In the genomic region with DNA sequence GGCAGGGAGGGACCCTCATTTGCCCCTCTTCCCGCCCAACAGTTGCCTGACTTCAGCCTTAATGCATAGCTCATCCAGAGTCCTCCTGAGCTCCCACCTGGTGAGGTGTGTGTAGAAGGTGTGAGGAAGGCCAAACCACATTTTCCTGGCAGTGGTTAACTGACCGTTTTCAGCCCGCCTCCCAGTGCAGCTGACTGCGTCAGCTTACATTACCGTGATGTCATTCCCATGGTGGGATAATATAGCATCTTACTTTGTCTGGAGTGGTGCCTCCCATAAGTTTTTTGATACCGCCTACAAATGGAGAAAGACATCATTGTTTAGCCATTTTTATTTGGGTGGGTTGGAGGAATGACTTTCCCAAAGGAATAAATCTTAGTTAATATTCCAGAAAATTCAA, we compare ENCODE assay signal across 27 cellular contexts.
A peak's percentile ranks its signal among the peaks of the same experiment; 100 is the strongest.
DNase-seq lines count a peak whose midpoint lies in the region; ATAC-seq, FAIRE-seq and TF ChIP-seq lines count a peak whose summit lies in the region.
"Had no signal": no experiment of that assay in that cellular context is flagged by ENCODE, and none has a peak within 500 bp of the region (broad histone marks: within the 10 kb centered on the region; RNA-seq: fewer than 3 reads in every experiment).

No MANE protein-coding gene starts in this region.

- H3K36me3 ChIP-seq in DOHH2 (ENCODE audit: control insufficient read depth, low read length), result peaks cover 84% of the 10 kb centered on the region
- peaks cover 36% of the 10 kb centered on the region for H3K36me3 ChIP-seq in OCI-LY1 (ENCODE audit: insufficient read depth, low read length)
- H3K36me3 ChIP-seq in bronchial epithelial cell (ENCODE audit: control insufficient read depth, insufficient read depth, low read length), result peaks cover 1% of the 10 kb centered on the region
- peaks cover 19% of the 10 kb centered on the region for H3K36me3 ChIP-seq in PC-9 (ENCODE audit: low read depth)
- H3K36me3 ChIP-seq: BE2C had no signal

- no peak for ATAC-seq in GM19452 (IDR thresholded peaks at IDR 0.05; ENCODE audit: unreplicated experiment)
- ATAC-seq: GM23338, PC-3, SK-N-SH treated with all-trans-retinoic acid at 6 μM for 48 hours, T-cell had no signal

- DNase-seq in bronchial epithelial cell (ENCODE audit: low read depth) (no peak), retinal pigment epithelial cell (ENCODE audit: low read depth) (no peak), PC-9 (no peak), mesothelial cell of epicardium (ENCODE audit: low spot score in 2 of 2, unreplicated experiment in 2 of 2) (no peak)
- no peak for DNase-seq in activated CD8-positive, alpha-beta memory T cell treated with anti-CD3 and anti-CD28 coated beads for 24 hours
- DNase-seq: BE2C; CD4-positive, CD25-positive, alpha-beta regulatory T cell; DND-41; HCEC 1CT; IMR-90; NCI-H1694 treated with DMSO at 0.1 percent for 48 hours; NCI-H2081 treated with DMSO at 0.1 percent for 48 hours; NCI-H2171 treated with DMSO at 0.1 percent for 48 hours; NCI-H446; NCI-H526; PC-3; RPMI8226; T-cell had no signal

- peak overlapping the region; percentile 22; the same call in 1 of the 2 replicates for H3K9ac ChIP-seq in OCI-LY1 (ENCODE audit: low read length)
- H3K9ac ChIP-seq: KMS-11 had no signal

- H3K4me3 Mint-ChIP-seq in mesothelial cell of epicardium, result no peak overlapping the region
- H3K4me3 Mint-ChIP-seq: GM23338, T-cell had no signal

- peaks cover 4% of the 10 kb centered on the region; the same call in 1 of the 2 replicates for H4K20me1 ChIP-seq in DOHH2 (ENCODE audit: control insufficient read depth, insufficient read depth, low read depth, low read length)
- H4K20me1 ChIP-seq in OCI-LY1 (ENCODE audit: insufficient read depth, low read length), result no peaks in the 10 kb centered on the region
- peaks cover 4% of the 10 kb centered on the region; the same call in 1 of the 2 replicates for H4K20me1 ChIP-seq in PC-9 (ENCODE audit: insufficient read depth)

- H3K9me3 Mint-ChIP-seq in mesothelial cell of epicardium, result no peaks in the 10 kb centered on the region
- H3K9me3 Mint-ChIP-seq: GM23338, T-cell had no signal

- no TSS peak for BruUV-seq in PC-9 (replicated peaks; lab: Mats Ljungman, UMichigan)

- peaks cover 9% of the 10 kb centered on the region; the same call in 1 of the 2 replicates for H3F3A ChIP-seq in DOHH2 (ENCODE audit: control insufficient read depth, insufficient read depth)
- no peaks in the 10 kb centered on the region for H3F3A ChIP-seq in OCI-LY1 (ENCODE audit: insufficient read depth, low read length)
- H3F3A ChIP-seq in PC-9 (ENCODE audit: insufficient read depth, low read depth), result peaks cover 5% of the 10 kb centered on the region; the same call in 1 of the 2 replicates

- CTCF ChIA-PET in PC-9 (lab: Charles Lee), result no interaction called here

- H3K9me2 ChIP-seq in DOHH2 (replicated peaks; ENCODE audit: control insufficient read depth, low read length) (no peaks in the 10 kb centered on the region), OCI-LY1 (ENCODE audit: low read depth, low read length) (no peaks in the 10 kb centered on the region), PC-9 (ENCODE audit: insufficient read depth) (no peaks in the 10 kb centered on the region)

- peak overlapping the region; percentile 65 for H3K4me2 ChIP-seq in DOHH2 (ENCODE audit: low read length)
- H3K4me2 ChIP-seq in OCI-LY1 (ENCODE audit: low read length), result peak overlapping the region; percentile 52; the same call in 1 of the 2 replicates
- H3K4me2 ChIP-seq in PC-9, result no peak overlapping the region
- H3K4me2 ChIP-seq: GM23338, KMS-11 had no signal

- H3K79me2 ChIP-seq in DOHH2 (ENCODE audit: control insufficient read depth, low read length) (peaks cover 99% of the 10 kb centered on the region), OCI-LY1 (ENCODE audit: insufficient read depth, low read length) (peaks cover 98% of the 10 kb centered on the region), PC-9 (ENCODE audit: low read depth) (peaks cover 89% of the 10 kb centered on the region)

- no peaks in the 10 kb centered on the region for H3K4me1 Mint-ChIP-seq in mesothelial cell of epicardium

- peaks cover 6% of the 10 kb centered on the region for H3K27me3 Mint-ChIP-seq in mesothelial cell of epicardium (ENCODE audit: low read depth)
- H3K27me3 Mint-ChIP-seq: CD4-positive, CD25-positive, alpha-beta regulatory T cell had no signal

- peak overlapping the region; percentile 48 for H3K4me3 ChIP-seq in DOHH2 (ENCODE audit: low read length)
- H3K4me3 ChIP-seq in OCI-LY1 (ENCODE audit: low read depth, low read length, poor library complexity, severe bottlenecking), result peak overlapping the region; percentile 7
- H3K4me3 ChIP-seq in bronchial epithelial cell (ENCODE audit: low read depth, low read length), result no peak overlapping the region
- H3K4me3 ChIP-seq in retinal pigment epithelial cell (ENCODE audit: low read length), result no peak overlapping the region
- no peak overlapping the region for H3K4me3 ChIP-seq in PC-9
- H3K4me3 ChIP-seq: GM23338 had no signal

- H3K4me1 ChIP-seq in DOHH2 (ENCODE audit: control insufficient read depth, low read length) (peaks cover 81% of the 10 kb centered on the region), OCI-LY1 (ENCODE audit: insufficient read depth, low read length, severe bottlenecking) (peaks cover 70% of the 10 kb centered on the region), PC-9 (replicated peaks; ENCODE audit: insufficient read depth) (peaks cover 22% of the 10 kb centered on the region)
- H3K4me1 ChIP-seq: BE2C had no signal

- no peaks in the 10 kb centered on the region for H3K36me3 Mint-ChIP-seq in mesothelial cell of epicardium

- H2AFZ ChIP-seq in OCI-LY1 (ENCODE audit: low read length), result no peak overlapping the region
- no peak overlapping the region for H2AFZ ChIP-seq in PC-9
- H2AFZ ChIP-seq: GM23338 had no signal

- H3K27me3 ChIP-seq in DOHH2 (ENCODE audit: control insufficient read depth, low read length) (no peaks in the 10 kb centered on the region), OCI-LY1 (ENCODE audit: insufficient read depth, low read length) (no peaks in the 10 kb centered on the region), bronchial epithelial cell (ENCODE audit: control insufficient read depth, insufficient read depth, low read length) (no peaks in the 10 kb centered on the region), PC-9 (ENCODE audit: insufficient read depth, low read depth) (no peaks in the 10 kb centered on the region)

- no peak overlapping the region for H3K27ac Mint-ChIP-seq in mesothelial cell of epicardium
- H3K27ac Mint-ChIP-seq: GM23338, T-cell had no signal

- peak; percentile 7 for FAIRE-seq in bronchial epithelial cell (lab: Jason Lieb, UNC)
- FAIRE-seq: A204.1, G401.6, HTR-8/SVneo had no signal

- POLR2A ChIA-PET in PC-9 (lab: Charles Lee; ENCODE audit: unreplicated experiment), result no interaction called here

- intact Hi-C loops in PC-9 (cut with micrococcal nuclease; ENCODE audit: unreplicated experiment), result no loop called here

- H3K27ac ChIP-seq in DOHH2 (ENCODE audit: low read depth, low read length) (peak overlapping the region; percentile 66), OCI-LY1 (ENCODE audit: low read depth, low read length, poor library complexity, severe bottlenecking) (peak overlapping the region; percentile 82), PC-9 (no peak overlapping the region)
- H3K27ac ChIP-seq: KMS-11 had no signal

- no peak for TF ChIP-seq CTCF in DOHH2 (IDR thresholded peaks at IDR 0.05; ENCODE audit: low read depth, low read length, poor library complexity, severe bottlenecking)
- no peak for TF ChIP-seq CTCF in OCI-LY1 (IDR thresholded peaks at IDR 0.05; ENCODE audit: low read length)
- TF ChIP-seq CTCF in bronchial epithelial cell (IDR thresholded peaks at IDR 0.05; ENCODE audit: insufficient read depth, low read length, severe bottlenecking), result no peak
- TF ChIP-seq CTCF in retinal pigment epithelial cell (conservative IDR thresholded peaks at IDR 0.05; ENCODE audit: low read depth, low read length), result peak; percentile 3
- no peak for TF ChIP-seq CTCF in PC-9 (conservative IDR thresholded peaks at IDR 0.05)
- no peak for TF ChIP-seq CTCF in mesothelial cell of epicardium (IDR thresholded peaks at IDR 0.05; ENCODE audit: unreplicated experiment)

- no peaks in the 10 kb centered on the region for H3K9me3 ChIP-seq in DOHH2 (ENCODE audit: control insufficient read depth, insufficient read depth, low read length)
- H3K9me3 ChIP-seq in OCI-LY1 (ENCODE audit: low read length), result no peaks in the 10 kb centered on the region
- H3K9me3 ChIP-seq in PC-9 (ENCODE audit: insufficient read depth, low read depth), result no peaks in the 10 kb centered on the region
- H3K9me3 ChIP-seq: BE2C had no signal

Comparison
In these comparisons a context has a peak if more than half of its experiments do, and no peak if none do; other contexts are left out.
1. H3K4me3 ChIP-seq: peak in DOHH2 (single experiment) and OCI-LY1 (single experiment); none in bronchial epithelial cell (single experiment), retinal pigment epithelial cell (single experiment) and PC-9 (single experiment).